1 cellular context compared by ENCODE assay signal in the genomic region with DNA sequence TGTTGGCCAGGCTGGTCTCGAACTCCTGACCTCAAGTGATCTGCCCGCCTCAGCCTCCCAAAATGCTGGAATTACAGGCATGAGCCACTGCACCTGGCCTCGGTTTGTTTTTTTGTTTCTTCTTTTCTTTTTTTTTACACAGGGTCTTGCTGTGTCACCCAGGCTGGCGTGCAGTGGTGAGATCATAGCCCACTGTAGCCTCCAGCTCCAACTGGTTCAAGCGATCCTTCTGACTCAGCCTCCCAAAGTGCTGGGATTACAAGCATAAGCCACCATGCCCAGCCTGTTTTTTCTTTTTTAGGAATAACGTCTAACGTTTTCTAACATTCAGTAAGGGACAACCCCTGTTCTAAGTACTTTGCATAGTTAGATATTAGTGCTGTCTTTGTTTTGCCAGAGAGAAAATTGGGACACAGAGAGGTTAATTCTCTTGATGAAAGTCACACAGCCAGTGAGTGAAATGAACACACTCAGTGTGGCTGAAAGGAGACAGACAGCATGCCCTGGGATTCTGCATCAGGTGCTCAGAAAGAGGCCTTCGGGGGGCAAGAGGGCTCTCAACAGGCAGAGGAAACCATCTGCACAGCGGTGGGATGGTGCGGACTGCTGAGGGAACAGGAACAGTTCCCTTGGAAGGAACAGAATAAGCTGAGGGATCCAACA.
TF ChIP-seq lines count a peak whose summit lies in the region.

No MANE protein-coding gene starts in this region.

TF ChIP-seq in HEK293, 187 proteins besides CTCF, POLR2A, EP300 and RAD21 (continued from another document):
- TF ChIP-seq, protein P1, sequence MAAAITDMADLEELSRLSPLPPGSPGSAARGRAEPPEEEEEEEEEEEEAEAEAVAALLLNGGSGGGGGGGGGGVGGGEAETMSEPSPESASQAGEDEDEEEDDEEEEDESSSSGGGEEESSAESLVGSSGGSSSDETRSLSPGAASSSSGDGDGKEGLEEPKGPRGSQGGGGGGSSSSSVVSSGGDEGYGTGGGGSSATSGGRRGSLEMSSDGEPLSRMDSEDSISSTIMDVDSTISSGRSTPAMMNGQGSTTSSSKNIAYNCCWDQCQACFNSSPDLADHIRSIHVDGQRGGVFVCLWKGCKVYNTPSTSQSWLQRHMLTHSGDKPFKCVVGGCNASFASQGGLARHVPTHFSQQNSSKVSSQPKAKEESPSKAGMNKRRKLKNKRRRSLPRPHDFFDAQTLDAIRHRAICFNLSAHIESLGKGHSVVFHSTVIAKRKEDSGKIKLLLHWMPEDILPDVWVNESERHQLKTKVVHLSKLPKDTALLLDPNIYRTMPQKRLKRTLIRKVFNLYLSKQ (tag by site-specific recombination; IDR thresholded peaks at IDR 0.05; ENCODE audit: borderline replicate concordance), result no peak
- no peak for TF ChIP-seq SETDB1 (IDR thresholded peaks at IDR 0.05; ENCODE audit: insufficient read length, low read length)
